ENCODE assay signal across 8 cellular contexts in genomic region chr11:132114185-132114584, GRCh38.
A peak's percentile ranks its signal among the peaks of the same experiment; 100 is the strongest.
DNase-seq lines count a peak whose midpoint lies in the region; ATAC-seq and TF ChIP-seq lines count a peak whose summit lies in the region.

No MANE protein-coding gene starts in this region.

- peak in 9 of 14 donors; percentile 7 to 66 (median 30) for DNase-seq in C1 segment of cervical spinal cord (lab: John Stamatoyannopoulos, UW)
- DNase-seq in HL-60 (ENCODE audit: low read depth in 1 of 2, low spot score in 1 of 2) = peak in 1 of 2 experiments; percentile 11
- no peak for DNase-seq in OCI-LY7 (ENCODE audit: low spot score)
- DNase-seq in heart right ventricle = peak in 1 of 2 donors; percentile 21
- DNase-seq in ureter (ENCODE audit: low spot score) = peak; percentile 54
- DNase-seq in stimulated activated CD4-positive, alpha-beta T cell treated with anti-CD3 and anti-CD28 coated beads, Interleukin-2, amount 100 ng/mL, for 24 hours = no peak

- H3K79me2 ChIP-seq in OCI-LY7 (ENCODE audit: insufficient read depth, low read depth, low read length) = no peaks in the 10 kb centered on the region

- no peak overlapping the region for H3K4me2 ChIP-seq in OCI-LY7 (ENCODE audit: low read length)

- CTCF ChIA-PET in OCI-LY7 (lab: Charles Lee; ENCODE audit: unreplicated experiment) = no interaction called here

- POLR2A ChIA-PET in OCI-LY7 (lab: Charles Lee) = no interaction called here

- WGBS in heart right ventricle, 2 donors = 27 to 30% methylated on average over 3 of the region's 3 CpGs

- H3K4me3 ChIP-seq in HL-60 (replicated peaks; ENCODE audit: insufficient read depth, low read length) = no peak overlapping the region
- no peak overlapping the region for H3K4me3 ChIP-seq in OCI-LY7 (ENCODE audit: low read depth, low read length, poor library complexity, severe bottlenecking)
- no peak overlapping the region for H3K4me3 ChIP-seq in heart right ventricle

- H3K27me3 ChIP-seq in HL-60 (ENCODE audit: insufficient read depth, poor library complexity, severe bottlenecking) (no peaks in the 10 kb centered on the region), heart right ventricle (peaks cover 0 to 15% (median 4%) of the 10 kb centered on the region in 7 donors)

- H3K36me3 ChIP-seq in OCI-LY7 (ENCODE audit: insufficient read depth, low read length) (no peaks in the 10 kb centered on the region), heart right ventricle (no peaks in the 10 kb centered on the region)

- ATAC-seq in heart right ventricle (peak in 5 of 8 donors; percentile 30 to 80 (median 53)), GM18520 (IDR thresholded peaks at IDR 0.05; ENCODE audit: unreplicated experiment) (no peak), HG03457 (IDR thresholded peaks at IDR 0.05; ENCODE audit: unreplicated experiment) (no peak)

- no TSS peak for BruUV-seq in OCI-LY7 (replicated peaks; lab: Mats Ljungman, UMichigan)

- no peaks in the 10 kb centered on the region for H3K4me1 ChIP-seq in OCI-LY7 (ENCODE audit: insufficient read depth, low read length, poor library complexity, severe bottlenecking)
- peaks cover 0 to 6% (median 0%) of the 10 kb centered on the region in 9 donors for H3K4me1 ChIP-seq in heart right ventricle

- H3K27ac ChIP-seq in HL-60 (replicated peaks) (no peak overlapping the region), OCI-LY7 (ENCODE audit: low read depth, low read length, poor library complexity, severe bottlenecking) (no peak overlapping the region), heart right ventricle (no peak overlapping the region)

- intact Hi-C loops in OCI-LY7 (cut with micrococcal nuclease; ENCODE audit: unreplicated experiment) = no loop called here
- intact Hi-C loops in heart right ventricle (cut with DNase I) = loop anchor here in 7 of 10 donors (2.0 to 10.0 kb wide), 6 partner anchors 191 to 291 kb away; no protein-coding TSS in a partner anchor

- no peaks in the 10 kb centered on the region for H3K9me2 ChIP-seq in OCI-LY7 (ENCODE audit: insufficient read depth, low read length)

- TF ChIP-seq CTCF in HL-60 (IDR thresholded peaks at IDR 0.05; ENCODE audit: insufficient read depth, low read length) = peak; percentile 42
- peak; percentile 49; the same call in 1 of the 2 replicates for TF ChIP-seq CTCF in OCI-LY7 (conservative IDR thresholded peaks at IDR 0.05; ENCODE audit: low read length)
- peak in 8 of 9 donors; percentile 13 to 61 (median 54) for TF ChIP-seq CTCF in heart right ventricle (IDR thresholded peaks at IDR 0.05)

- H3K9me3 ChIP-seq in OCI-LY7 (ENCODE audit: low read length) (no peaks in the 10 kb centered on the region), heart right ventricle (no peaks in the 10 kb centered on the region)

- H4K20me1 ChIP-seq in OCI-LY7 (ENCODE audit: insufficient read depth, low read length) = no peaks in the 10 kb centered on the region

- H2AFZ ChIP-seq in OCI-LY7 (ENCODE audit: low read length) = no peak overlapping the region

Comparison
In these comparisons a context has a peak if more than half of its experiments do, and no peak if none do; other contexts are left out.
1. DNase-seq: peak in C1 segment of cervical spinal cord (9 of 14) and ureter (single experiment); none in OCI-LY7 (single experiment) and stimulated activated CD4-positive, alpha-beta T cell treated with anti-CD3 and anti-CD28 coated beads, Interleukin-2, amount 100 ng/mL, for 24 hours (0 of 2).
2. ATAC-seq: peak in heart right ventricle (5 of 8); none in GM18520 (single experiment) and HG03457 (single experiment).
3. Peak in every context shown above with its lines, with median percentiles within 50 percentile points of each other: CTCF ChIP-seq.